ENCODE assay signal across 1 cellular context in the genomic region with DNA sequence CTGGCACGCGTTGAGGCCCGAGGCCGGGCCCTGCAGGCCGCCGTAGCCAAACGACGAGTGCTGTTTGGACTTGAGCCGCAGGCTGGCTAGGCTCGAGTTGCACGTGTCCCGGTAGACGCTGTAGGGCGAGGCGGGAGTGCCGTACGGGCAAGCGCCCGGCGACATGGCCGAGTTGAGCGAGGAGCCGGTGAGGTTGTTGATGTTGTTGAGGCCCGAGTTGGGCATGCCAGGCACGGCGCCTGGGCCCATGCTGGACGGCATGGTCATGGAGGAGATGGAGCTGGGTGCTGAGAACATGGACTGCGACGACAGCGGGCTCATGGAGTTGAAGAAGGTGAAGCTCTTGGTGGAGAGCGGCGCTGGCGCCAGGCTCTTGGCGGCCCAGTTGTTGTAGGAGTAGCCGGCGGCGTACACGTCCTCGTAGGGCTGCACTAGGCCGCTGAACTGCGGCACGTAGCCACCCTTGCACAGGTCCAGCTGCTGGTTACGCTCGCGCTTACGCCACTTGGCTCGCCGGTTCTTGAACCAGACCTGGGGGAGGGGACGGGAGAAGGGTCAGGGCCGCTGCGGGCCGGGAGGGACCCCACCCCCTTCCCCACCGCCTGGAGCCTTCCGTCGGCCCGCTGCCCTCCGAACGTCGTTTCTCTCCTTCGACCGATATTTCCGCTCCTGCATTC.
A peak's percentile ranks its signal among the peaks of the same experiment; 100 is the strongest.
TF ChIP-seq lines count a peak whose summit lies in the region.

No MANE protein-coding gene starts in this region.

TF ChIP-seq in K562, 482 proteins besides CTCF, POLR2A, EP300 and RAD21 (continued from another document):
- TF ChIP-seq ZNF282 (CRISPR knock-in tag; IDR thresholded peaks at IDR 0.05) (0 out of 2 replicates have a peak, but pooled peaks have one; percentile 67), ARNT (IDR thresholded peaks at IDR 0.05) (no peak), MAZ (CRISPR knock-in tag; conservative IDR thresholded peaks at IDR 0.05 in 1 of 2, IDR thresholded peaks at IDR 0.05 in 1 of 2) (no peak), FIP1L1 (IDR thresholded peaks at IDR 0.05; ENCODE audit: low read depth, low read length, poor library complexity, severe bottlenecking) (peak; percentile 27), ZFX (CRISPR knock-in tag; IDR thresholded peaks at IDR 0.05) (peak; percentile 15; the same call in 1 of the 2 replicates), ZNF3 (CRISPR knock-in tag; IDR thresholded peaks at IDR 0.05) (no peak), HMGN3 (IDR thresholded peaks at IDR 0.05; ENCODE audit: borderline replicate concordance, extremely low read depth, insufficient read length, low read depth, low read length) (no peak), RNF2 (IDR thresholded peaks at IDR 0.05) (no peak), DACH1 (IDR thresholded peaks at IDR 0.05; ENCODE audit: partially characterized antibody) (no peak), RBFOX2 (IDR thresholded peaks at IDR 0.05; ENCODE audit: low read depth, low read length) (peak; percentile 61), POLR2G (IDR thresholded peaks at IDR 0.05; ENCODE audit: low read depth, low read length) (peak; percentile 63), SUPT5H (IDR thresholded peaks at IDR 0.05) (0 out of 2 replicates have a peak, but pooled peaks have one; percentile 7), ZNF316 (IDR thresholded peaks at IDR 0.05) (no peak), ZNF778 (CRISPR knock-in tag; IDR thresholded peaks at IDR 0.05) (no peak), PCBP2 (IDR thresholded peaks at IDR 0.05; ENCODE audit: low read depth, low read length, poor library complexity, severe bottlenecking) (no peak), ZKSCAN3 (CRISPR knock-in tag; IDR thresholded peaks at IDR 0.05) (no peak), FOXJ2 (tag; IDR thresholded peaks at IDR 0.05) (no peak), GATAD2A (IDR thresholded peaks at IDR 0.05) (no peak), KLF1 (tag; IDR thresholded peaks at IDR 0.05) (no peak), PRPF4 (IDR thresholded peaks at IDR 0.05; ENCODE audit: insufficient read depth, low read depth, low read length, poor library complexity, severe bottlenecking) (peak; percentile 46), RBM22 (IDR thresholded peaks at IDR 0.05; ENCODE audit: low read depth, low read length, poor library complexity, severe bottlenecking) (peak; percentile 68)
- TF ChIP-seq, protein P1, sequence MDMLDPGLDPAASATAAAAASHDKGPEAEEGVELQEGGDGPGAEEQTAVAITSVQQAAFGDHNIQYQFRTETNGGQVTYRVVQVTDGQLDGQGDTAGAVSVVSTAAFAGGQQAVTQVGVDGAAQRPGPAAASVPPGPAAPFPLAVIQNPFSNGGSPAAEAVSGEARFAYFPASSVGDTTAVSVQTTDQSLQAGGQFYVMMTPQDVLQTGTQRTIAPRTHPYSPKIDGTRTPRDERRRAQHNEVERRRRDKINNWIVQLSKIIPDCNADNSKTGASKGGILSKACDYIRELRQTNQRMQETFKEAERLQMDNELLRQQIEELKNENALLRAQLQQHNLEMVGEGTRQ (CRISPR knock-in tag; IDR thresholded peaks at IDR 0.05) = no peak
- TF ChIP-seq, protein P2, sequence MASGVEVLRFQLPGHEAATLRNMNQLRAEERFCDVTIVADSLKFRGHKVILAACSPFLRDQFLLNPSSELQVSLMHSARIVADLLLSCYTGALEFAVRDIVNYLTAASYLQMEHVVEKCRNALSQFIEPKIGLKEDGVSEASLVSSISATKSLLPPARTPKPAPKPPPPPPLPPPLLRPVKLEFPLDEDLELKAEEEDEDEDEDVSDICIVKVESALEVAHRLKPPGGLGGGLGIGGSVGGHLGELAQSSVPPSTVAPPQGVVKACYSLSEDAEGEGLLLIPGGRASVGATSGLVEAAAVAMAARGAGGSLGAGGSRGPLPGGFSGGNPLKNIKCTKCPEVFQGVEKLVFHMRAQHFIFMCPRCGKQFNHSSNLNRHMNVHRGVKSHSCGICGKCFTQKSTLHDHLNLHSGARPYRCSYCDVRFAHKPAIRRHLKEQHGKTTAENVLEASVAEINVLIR (CRISPR knock-in tag; IDR thresholded peaks at IDR 0.05) = no peak
- TF ChIP-seq, protein P3, sequence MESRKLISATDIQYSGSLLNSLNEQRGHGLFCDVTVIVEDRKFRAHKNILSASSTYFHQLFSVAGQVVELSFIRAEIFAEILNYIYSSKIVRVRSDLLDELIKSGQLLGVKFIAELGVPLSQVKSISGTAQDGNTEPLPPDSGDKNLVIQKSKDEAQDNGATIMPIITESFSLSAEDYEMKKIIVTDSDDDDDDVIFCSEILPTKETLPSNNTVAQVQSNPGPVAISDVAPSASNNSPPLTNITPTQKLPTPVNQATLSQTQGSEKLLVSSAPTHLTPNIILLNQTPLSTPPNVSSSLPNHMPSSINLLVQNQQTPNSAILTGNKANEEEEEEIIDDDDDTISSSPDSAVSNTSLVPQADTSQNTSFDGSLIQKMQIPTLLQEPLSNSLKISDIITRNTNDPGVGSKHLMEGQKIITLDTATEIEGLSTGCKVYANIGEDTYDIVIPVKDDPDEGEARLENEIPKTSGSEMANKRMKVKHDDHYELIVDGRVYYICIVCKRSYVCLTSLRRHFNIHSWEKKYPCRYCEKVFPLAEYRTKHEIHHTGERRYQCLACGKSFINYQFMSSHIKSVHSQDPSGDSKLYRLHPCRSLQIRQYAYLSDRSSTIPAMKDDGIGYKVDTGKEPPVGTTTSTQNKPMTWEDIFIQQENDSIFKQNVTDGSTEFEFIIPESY (CRISPR knock-in tag; IDR thresholded peaks at IDR 0.05) = peak; percentile 98
- TF ChIP-seq, protein P4, sequence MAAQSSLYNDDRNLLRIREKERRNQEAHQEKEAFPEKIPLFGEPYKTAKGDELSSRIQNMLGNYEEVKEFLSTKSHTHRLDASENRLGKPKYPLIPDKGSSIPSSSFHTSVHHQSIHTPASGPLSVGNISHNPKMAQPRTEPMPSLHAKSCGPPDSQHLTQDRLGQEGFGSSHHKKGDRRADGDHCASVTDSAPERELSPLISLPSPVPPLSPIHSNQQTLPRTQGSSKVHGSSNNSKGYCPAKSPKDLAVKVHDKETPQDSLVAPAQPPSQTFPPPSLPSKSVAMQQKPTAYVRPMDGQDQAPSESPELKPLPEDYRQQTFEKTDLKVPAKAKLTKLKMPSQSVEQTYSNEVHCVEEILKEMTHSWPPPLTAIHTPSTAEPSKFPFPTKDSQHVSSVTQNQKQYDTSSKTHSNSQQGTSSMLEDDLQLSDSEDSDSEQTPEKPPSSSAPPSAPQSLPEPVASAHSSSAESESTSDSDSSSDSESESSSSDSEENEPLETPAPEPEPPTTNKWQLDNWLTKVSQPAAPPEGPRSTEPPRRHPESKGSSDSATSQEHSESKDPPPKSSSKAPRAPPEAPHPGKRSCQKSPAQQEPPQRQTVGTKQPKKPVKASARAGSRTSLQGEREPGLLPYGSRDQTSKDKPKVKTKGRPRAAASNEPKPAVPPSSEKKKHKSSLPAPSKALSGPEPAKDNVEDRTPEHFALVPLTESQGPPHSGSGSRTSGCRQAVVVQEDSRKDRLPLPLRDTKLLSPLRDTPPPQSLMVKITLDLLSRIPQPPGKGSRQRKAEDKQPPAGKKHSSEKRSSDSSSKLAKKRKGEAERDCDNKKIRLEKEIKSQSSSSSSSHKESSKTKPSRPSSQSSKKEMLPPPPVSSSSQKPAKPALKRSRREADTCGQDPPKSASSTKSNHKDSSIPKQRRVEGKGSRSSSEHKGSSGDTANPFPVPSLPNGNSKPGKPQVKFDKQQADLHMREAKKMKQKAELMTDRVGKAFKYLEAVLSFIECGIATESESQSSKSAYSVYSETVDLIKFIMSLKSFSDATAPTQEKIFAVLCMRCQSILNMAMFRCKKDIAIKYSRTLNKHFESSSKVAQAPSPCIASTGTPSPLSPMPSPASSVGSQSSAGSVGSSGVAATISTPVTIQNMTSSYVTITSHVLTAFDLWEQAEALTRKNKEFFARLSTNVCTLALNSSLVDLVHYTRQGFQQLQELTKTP (IDR thresholded peaks at IDR 0.05; ENCODE audit: low read depth in 1 of 2, partially characterized antibody in 2 of 2) = no peak
- TF ChIP-seq, protein P5, sequence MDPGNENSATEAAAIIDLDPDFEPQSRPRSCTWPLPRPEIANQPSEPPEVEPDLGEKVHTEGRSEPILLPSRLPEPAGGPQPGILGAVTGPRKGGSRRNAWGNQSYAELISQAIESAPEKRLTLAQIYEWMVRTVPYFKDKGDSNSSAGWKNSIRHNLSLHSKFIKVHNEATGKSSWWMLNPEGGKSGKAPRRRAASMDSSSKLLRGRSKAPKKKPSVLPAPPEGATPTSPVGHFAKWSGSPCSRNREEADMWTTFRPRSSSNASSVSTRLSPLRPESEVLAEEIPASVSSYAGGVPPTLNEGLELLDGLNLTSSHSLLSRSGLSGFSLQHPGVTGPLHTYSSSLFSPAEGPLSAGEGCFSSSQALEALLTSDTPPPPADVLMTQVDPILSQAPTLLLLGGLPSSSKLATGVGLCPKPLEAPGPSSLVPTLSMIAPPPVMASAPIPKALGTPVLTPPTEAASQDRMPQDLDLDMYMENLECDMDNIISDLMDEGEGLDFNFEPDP (CRISPR knock-in tag; IDR thresholded peaks at IDR 0.05) = no peak
